In the genomic region with DNA sequence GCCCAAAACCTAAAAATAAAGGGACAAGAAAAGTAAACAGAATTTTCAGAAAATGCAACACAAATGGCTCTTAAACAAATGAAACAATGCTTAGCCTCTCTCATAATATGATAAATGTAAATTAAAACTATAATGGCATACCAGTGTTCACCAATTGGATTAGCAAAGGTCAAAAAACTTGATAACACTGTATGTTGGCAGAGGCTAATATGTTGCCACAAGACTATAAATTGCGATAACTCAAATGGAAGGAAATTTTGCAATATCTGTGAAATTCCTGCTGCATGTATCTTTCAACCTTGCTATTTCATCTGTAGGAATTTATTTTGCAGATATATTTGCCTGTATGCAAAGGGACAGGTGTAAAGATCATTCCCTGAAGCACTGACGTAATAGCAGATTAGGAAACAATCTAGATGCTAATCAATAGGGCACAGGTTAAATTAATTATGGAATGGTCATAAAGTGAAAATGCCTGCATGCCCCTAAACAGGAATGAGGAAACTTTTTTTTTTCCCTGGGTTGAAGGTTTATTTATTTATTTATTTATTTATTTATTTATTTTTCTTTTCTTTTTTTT, we compare ENCODE assay signal across 1 cellular context.
TF ChIP-seq lines count a peak whose summit lies in the region.

No MANE protein-coding gene starts in this region.

TF ChIP-seq in HepG2, 621 proteins besides CTCF, POLR2A, EP300 and RAD21 (continued from another document):
- no peak for TF ChIP-seq NFYB (CRISPR knock-in tag; IDR thresholded peaks at IDR 0.05)
- TF ChIP-seq CCDC6 (CRISPR knock-in tag; IDR thresholded peaks at IDR 0.05), result no peak
- TF ChIP-seq ZNF766 (CRISPR knock-in tag; IDR thresholded peaks at IDR 0.05; ENCODE audit: borderline replicate concordance), result no peak
- TF ChIP-seq, protein P1, sequence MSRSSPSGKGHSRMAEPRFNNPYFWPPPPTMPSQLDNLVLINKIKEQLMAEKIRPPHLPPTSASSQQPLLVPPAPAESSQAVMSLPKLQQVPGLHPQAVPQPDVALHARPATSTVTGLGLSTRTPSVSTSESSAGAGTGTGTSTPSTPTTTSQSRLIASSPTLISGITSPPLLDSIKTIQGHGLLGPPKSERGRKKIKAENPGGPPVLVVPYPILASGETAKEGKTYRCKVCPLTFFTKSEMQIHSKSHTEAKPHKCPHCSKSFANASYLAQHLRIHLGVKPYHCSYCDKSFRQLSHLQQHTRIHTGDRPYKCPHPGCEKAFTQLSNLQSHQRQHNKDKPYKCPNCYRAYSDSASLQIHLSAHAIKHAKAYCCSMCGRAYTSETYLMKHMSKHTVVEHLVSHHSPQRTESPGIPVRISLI (CRISPR knock-in tag; IDR thresholded peaks at IDR 0.05; ENCODE audit: borderline replicate concordance), result no peak
TF ChIP-seq in HepG2: peak in this region for 0.
